26 cellular contexts compared by ENCODE assay signal in genomic region chr7:32126843-32127242, GRCh38. TPM values are rescaled to one million over a fixed set of nuclear protein-coding genes. Genes with fewer than 3 reads are reported as not detected.
"Had no signal": no experiment of that assay in that cellular context is flagged by ENCODE, and none has a peak within 500 bp of the region (broad histone marks: within the 10 kb centered on the region; RNA-seq: fewer than 3 reads in every experiment).

No MANE protein-coding gene starts in this region.

- DNase-seq: dermis blood vessel endothelial cell; effector CD4-positive, alpha-beta T cell; endodermal cell; erythroblast; heart right ventricle; hypothalamus; islet precursor cell; mammary epithelial cell; naive thymus-derived CD4-positive, alpha-beta T cell; nephron progenitor cell; psoas muscle; retina; right lobe of liver; stimulated activated CD4-positive, alpha-beta T cell treated with anti-CD3 and anti-CD28 coated beads, Interleukin-4, amount 100 ng/mL, for 1 hour; stimulated activated CD8-positive, alpha-beta memory T cell treated with anti-CD3 and anti-CD28 coated beads, Interleukin-4, amount 100 ng/mL, for 48 hours; stimulated activated naive CD8-positive, alpha-beta T cell treated with anti-CD3 and anti-CD28 coated beads, Interleukin-15, Interleukin-2, amounts not matched to agents 100 U/mL and 50 U/mL, for 24 hours; thyroid gland; upper lobe of left lung; uterus had no signal

- H3K36me3 ChIP-seq: heart right ventricle, neutrophil, right lobe of liver, suprapubic skin, thyroid gland, upper lobe of left lung had no signal

- ATAC-seq: left lobe of liver; naive thymus-derived CD4-positive, alpha-beta T cell; psoas muscle; right lobe of liver; stimulated activated effector memory CD8-positive, alpha-beta T cell treated with anti-CD3 and anti-CD28 coated beads, Interleukin-12 subunit alpha, Interleukin-12 subunit beta, amount 100 ng/mL, for 72 hours; stimulated activated naive CD8-positive, alpha-beta T cell treated with anti-CD3 and anti-CD28 coated beads, Interleukin-15, Interleukin-2, amounts not matched to agents 100 U/mL and 50 U/mL, for 24 hours had no signal

- FAIRE-seq: endothelial cell of umbilical vein, frontal cortex had no signal

- H3K4me3 ChIP-seq: heart right ventricle, psoas muscle, right lobe of liver, suprapubic skin, thyroid gland, upper lobe of left lung, uterus had no signal

- H3K27me3 ChIP-seq: heart right ventricle, neutrophil, right lobe of liver, suprapubic skin, thyroid gland, upper lobe of left lung, uterus had no signal

RNA-seq across cellular contexts. Expression of gene PDE1C, which starts 56.6 kb away (rescaled TPM):
- total RNA-seq: mononuclear cell had no signal
